8 cellular contexts compared by ENCODE assay signal in genomic region chr15:68154923-68155559, GRCh38. TPM values are rescaled to one million over a fixed set of nuclear protein-coding genes. Genes with fewer than 3 reads are reported as not detected.
DNase-seq lines count a peak whose midpoint lies in the region; ATAC-seq and TF ChIP-seq lines count a peak whose summit lies in the region.

No MANE protein-coding gene starts in this region.

- no peak for ATAC-seq in HG03045 (IDR thresholded peaks at IDR 0.05; ENCODE audit: unreplicated experiment)

- H3K4me3 ChIP-seq in Jurkat, Clone E6-1 (ENCODE audit: low read length) = no peak overlapping the region
- no peak overlapping the region for H3K4me3 ChIP-seq in epithelial cell of proximal tubule (ENCODE audit: low read depth, low read length)

- TF ChIP-seq CTCF in epithelial cell of proximal tubule (conservative IDR thresholded peaks at IDR 0.05; ENCODE audit: low read depth, low read length) = peak; percentile 84

- DNase-seq in NCI-H2029 treated with DMSO at 0.1 percent for 48 hours (lab: John Stamatoyannopoulos, UW) (peak; percentile 3), NCI-H2029 (lab: John Stamatoyannopoulos, UW) (no peak), SHP77 treated with DMSO at 0.1 percent for 48 hours (lab: John Stamatoyannopoulos, UW) (peak; percentile 16), epithelial cell of proximal tubule (ENCODE audit: low read depth) (no peak), midbrain (lab: John Stamatoyannopoulos, UW) (peak; percentile 43), OCI-M2 (lab: John Stamatoyannopoulos, UW; ENCODE audit: unreplicated experiment) (no peak)
- peak; percentile 34 for DNase-seq in Jurkat, Clone E6-1 (ENCODE audit: low read depth, low spot score)

RNA-seq across cellular contexts. Expression of gene CALML4, which starts 50.1 kb away (rescaled TPM):
- 25.9 TPM for polyA plus RNA-seq in Jurkat, Clone E6-1 (2012; ENCODE audit: insufficient read depth, insufficient read length)
- 2.0 and 3.8 TPM in 2 replicates for total RNA-seq in epithelial cell of proximal tubule

Comparison
In these comparisons a context has a peak if more than half of its experiments do, and no peak if none do; other contexts are left out.
1. DNase-seq: peak in NCI-H2029 treated with DMSO at 0.1 percent for 48 hours (single experiment), Jurkat, Clone E6-1 (single experiment), SHP77 treated with DMSO at 0.1 percent for 48 hours (single experiment) and midbrain (single experiment); none in NCI-H2029 (single experiment), epithelial cell of proximal tubule (single experiment) and OCI-M2 (single experiment).